Comparison of ENCODE assay signal across 18 cellular contexts in genomic region chr1:163538682-163539081, GRCh38.
A peak's percentile ranks its signal among the peaks of the same experiment; 100 is the strongest.
DNase-seq lines count a peak whose midpoint lies in the region; ATAC-seq and TF ChIP-seq lines count a peak whose summit lies in the region.
"Had no signal": no experiment of that assay in that cellular context is flagged by ENCODE, and none has a peak within 500 bp of the region (broad histone marks: within the 10 kb centered on the region; RNA-seq: fewer than 3 reads in every experiment).

No MANE protein-coding gene starts in this region.

- H3K36me3 ChIP-seq in endodermal cell (ENCODE audit: control insufficient read depth, insufficient read depth, low read length) (no peaks in the 10 kb centered on the region), uterus (no peaks in the 10 kb centered on the region), upper lobe of right lung (no peaks in the 10 kb centered on the region)

- H3K9me3 ChIP-seq in endodermal cell (ENCODE audit: control insufficient read depth, low read length) = no peaks in the 10 kb centered on the region
- H3K9me3 ChIP-seq in uterus = no peaks in the 10 kb centered on the region
- H3K9me3 ChIP-seq in upper lobe of right lung = no peaks in the 10 kb centered on the region

- H3K27me3 ChIP-seq in endodermal cell (ENCODE audit: control insufficient read depth, insufficient read depth, low read length, poor library complexity, severe bottlenecking) (peaks cover 4% of the 10 kb centered on the region), uterus (no peaks in the 10 kb centered on the region), upper lobe of right lung (no peaks in the 10 kb centered on the region)

- no peak overlapping the region for H3K4me3 Mint-ChIP-seq in endodermal cell
- H3K4me3 Mint-ChIP-seq: CD14-positive monocyte had no signal

- no peak overlapping the region for H3K9ac ChIP-seq in endodermal cell (ENCODE audit: extremely low read depth, low read length, poor library complexity, severe bottlenecking)
- H3K9ac ChIP-seq: GM23248 had no signal

- intact Hi-C loops in uterus (cut with DNase I; ENCODE audit: low total_unique reads) = no loop called here
- intact Hi-C loops in upper lobe of right lung (cut with DNase I) = no loop called here

- H3K4me3 ChIP-seq in endodermal cell (ENCODE audit: low read length) (no peak overlapping the region), uterus (no peak overlapping the region), upper lobe of right lung (no peak overlapping the region)
- H3K4me3 ChIP-seq: GM23248 had no signal

- WGBS in endodermal cell (ENCODE audit: insufficient coverage in 1 of 2, insufficient read length in 1 of 2), 2 experiments = 82 to 83% methylated on average over 4 of the region's 4 CpGs

- peaks cover 6% of the 10 kb centered on the region for H3K27me3 Mint-ChIP-seq in endodermal cell (ENCODE audit: insufficient read depth)

- DNase-seq in NCI-H82 (lab: John Stamatoyannopoulos, UW) (peak; percentile 69), endodermal cell (no peak), midbrain (lab: John Stamatoyannopoulos, UW) (peak; percentile 0), uterus (no peak), dermis blood vessel endothelial cell (no peak), upper lobe of right lung (no peak)
- no peak for DNase-seq in effector CD4-positive, alpha-beta T cell
- DNase-seq: AML-193, DND-41, GM23248, KBM-7, NCI-H1105, NCI-H2081, NCI-H2171 treated with DMSO at 0.1 percent for 48 hours, SHP77 treated with DMSO at 0.1 percent for 48 hours had no signal

- no peak overlapping the region for H3K27ac Mint-ChIP-seq in endodermal cell
- H3K27ac Mint-ChIP-seq: CD14-positive monocyte had no signal

- H3K4me1 ChIP-seq in endodermal cell (ENCODE audit: control insufficient read depth, insufficient read depth, low read length) (no peaks in the 10 kb centered on the region), uterus (no peaks in the 10 kb centered on the region), upper lobe of right lung (no peaks in the 10 kb centered on the region)

- no peaks in the 10 kb centered on the region for H3K9me3 Mint-ChIP-seq in endodermal cell

- H3K36me3 Mint-ChIP-seq in endodermal cell (ENCODE audit: low read depth) = no peaks in the 10 kb centered on the region
- H3K36me3 Mint-ChIP-seq: CD14-positive monocyte had no signal

- H3K4me1 Mint-ChIP-seq in endodermal cell = peaks cover 22% of the 10 kb centered on the region

- H3K27ac ChIP-seq in endodermal cell (ENCODE audit: low read depth, low read length) (peak overlapping the region; percentile 16), uterus (peak overlapping the region; percentile 10 to 30), upper lobe of right lung (no peak overlapping the region)
- H3K27ac ChIP-seq: GM23248 had no signal

- TF ChIP-seq CTCF in endodermal cell (conservative IDR thresholded peaks at IDR 0.05) (no peak), uterus (IDR thresholded peaks at IDR 0.05) (no peak), upper lobe of right lung (IDR thresholded peaks at IDR 0.05) (no peak)

- ATAC-seq in upper lobe of right lung = no peak
- ATAC-seq: HCT116, SK-N-SH treated with all-trans-retinoic acid at 6 μM for 48 hours had no signal

- TF ChIP-seq POLR2A in uterus (IDR thresholded peaks at IDR 0.05) = no peak

Comparison
In these comparisons a context has a peak if more than half of its experiments do, and no peak if none do; other contexts are left out.
1. DNase-seq: peak in NCI-H82 (single experiment) and midbrain (single experiment); none in endodermal cell (single experiment), uterus (0 of 2), dermis blood vessel endothelial cell (single experiment), upper lobe of right lung (single experiment) and effector CD4-positive, alpha-beta T cell (single experiment).